Comparison of ENCODE assay signal across 2 cellular contexts in genomic region chr16:87575027-87575804, GRCh38.
TF ChIP-seq lines count a peak whose summit lies in the region.

No MANE protein-coding gene starts in this region.

TF ChIP-seq in K562, 482 proteins besides CTCF, POLR2A, EP300 and RAD21 (continues in another document):
- 0 out of 2 replicates have a peak, but pooled peaks have one; percentile 23 for TF ChIP-seq ZFX (CRISPR knock-in tag; IDR thresholded peaks at IDR 0.05)
- TF ChIP-seq, protein P1, sequence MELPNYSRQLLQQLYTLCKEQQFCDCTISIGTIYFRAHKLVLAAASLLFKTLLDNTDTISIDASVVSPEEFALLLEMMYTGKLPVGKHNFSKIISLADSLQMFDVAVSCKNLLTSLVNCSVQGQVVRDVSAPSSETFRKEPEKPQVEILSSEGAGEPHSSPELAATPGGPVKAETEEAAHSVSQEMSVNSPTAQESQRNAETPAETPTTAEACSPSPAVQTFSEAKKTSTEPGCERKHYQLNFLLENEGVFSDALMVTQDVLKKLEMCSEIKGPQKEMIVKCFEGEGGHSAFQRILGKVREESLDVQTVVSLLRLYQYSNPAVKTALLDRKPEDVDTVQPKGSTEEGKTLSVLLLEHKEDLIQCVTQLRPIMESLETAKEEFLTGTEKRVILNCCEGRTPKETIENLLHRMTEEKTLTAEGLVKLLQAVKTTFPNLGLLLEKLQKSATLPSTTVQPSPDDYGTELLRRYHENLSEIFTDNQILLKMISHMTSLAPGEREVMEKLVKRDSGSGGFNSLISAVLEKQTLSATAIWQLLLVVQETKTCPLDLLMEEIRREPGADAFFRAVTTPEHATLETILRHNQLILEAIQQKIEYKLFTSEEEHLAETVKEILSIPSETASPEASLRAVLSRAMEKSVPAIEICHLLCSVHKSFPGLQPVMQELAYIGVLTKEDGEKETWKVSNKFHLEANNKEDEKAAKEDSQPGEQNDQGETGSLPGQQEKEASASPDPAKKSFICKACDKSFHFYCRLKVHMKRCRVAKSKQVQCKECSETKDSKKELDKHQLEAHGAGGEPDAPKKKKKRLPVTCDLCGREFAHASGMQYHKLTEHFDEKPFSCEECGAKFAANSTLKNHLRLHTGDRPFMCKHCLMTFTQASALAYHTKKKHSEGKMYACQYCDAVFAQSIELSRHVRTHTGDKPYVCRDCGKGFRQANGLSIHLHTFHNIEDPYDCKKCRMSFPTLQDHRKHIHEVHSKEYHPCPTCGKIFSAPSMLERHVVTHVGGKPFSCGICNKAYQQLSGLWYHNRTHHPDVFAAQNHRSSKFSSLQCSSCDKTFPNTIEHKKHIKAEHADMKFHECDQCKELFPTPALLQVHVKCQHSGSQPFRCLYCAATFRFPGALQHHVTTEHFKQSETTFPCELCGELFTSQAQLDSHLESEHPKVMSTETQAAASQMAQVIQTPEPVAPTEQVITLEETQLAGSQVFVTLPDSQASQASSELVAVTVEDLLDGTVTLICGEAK (IDR thresholded peaks at IDR 0.05): peak; percentile 93
- TF ChIP-seq, protein P1 (CRISPR knock-in tag; IDR thresholded peaks at IDR 0.05): peak; percentile 91
- TF ChIP-seq MITF (IDR thresholded peaks at IDR 0.05): no peak
- TF ChIP-seq, protein P2, sequence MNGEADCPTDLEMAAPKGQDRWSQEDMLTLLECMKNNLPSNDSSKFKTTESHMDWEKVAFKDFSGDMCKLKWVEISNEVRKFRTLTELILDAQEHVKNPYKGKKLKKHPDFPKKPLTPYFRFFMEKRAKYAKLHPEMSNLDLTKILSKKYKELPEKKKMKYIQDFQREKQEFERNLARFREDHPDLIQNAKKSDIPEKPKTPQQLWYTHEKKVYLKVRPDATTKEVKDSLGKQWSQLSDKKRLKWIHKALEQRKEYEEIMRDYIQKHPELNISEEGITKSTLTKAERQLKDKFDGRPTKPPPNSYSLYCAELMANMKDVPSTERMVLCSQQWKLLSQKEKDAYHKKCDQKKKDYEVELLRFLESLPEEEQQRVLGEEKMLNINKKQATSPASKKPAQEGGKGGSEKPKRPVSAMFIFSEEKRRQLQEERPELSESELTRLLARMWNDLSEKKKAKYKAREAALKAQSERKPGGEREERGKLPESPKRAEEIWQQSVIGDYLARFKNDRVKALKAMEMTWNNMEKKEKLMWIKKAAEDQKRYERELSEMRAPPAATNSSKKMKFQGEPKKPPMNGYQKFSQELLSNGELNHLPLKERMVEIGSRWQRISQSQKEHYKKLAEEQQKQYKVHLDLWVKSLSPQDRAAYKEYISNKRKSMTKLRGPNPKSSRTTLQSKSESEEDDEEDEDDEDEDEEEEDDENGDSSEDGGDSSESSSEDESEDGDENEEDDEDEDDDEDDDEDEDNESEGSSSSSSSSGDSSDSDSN (IDR thresholded peaks at IDR 0.05; ENCODE audit: borderline replicate concordance in 1 of 2, low read depth in 2 of 2, low read length in 2 of 2): peak in 1 of 2 experiments; percentile 48; a peak in 1 of 4 replicates
- TF ChIP-seq, protein P3, sequence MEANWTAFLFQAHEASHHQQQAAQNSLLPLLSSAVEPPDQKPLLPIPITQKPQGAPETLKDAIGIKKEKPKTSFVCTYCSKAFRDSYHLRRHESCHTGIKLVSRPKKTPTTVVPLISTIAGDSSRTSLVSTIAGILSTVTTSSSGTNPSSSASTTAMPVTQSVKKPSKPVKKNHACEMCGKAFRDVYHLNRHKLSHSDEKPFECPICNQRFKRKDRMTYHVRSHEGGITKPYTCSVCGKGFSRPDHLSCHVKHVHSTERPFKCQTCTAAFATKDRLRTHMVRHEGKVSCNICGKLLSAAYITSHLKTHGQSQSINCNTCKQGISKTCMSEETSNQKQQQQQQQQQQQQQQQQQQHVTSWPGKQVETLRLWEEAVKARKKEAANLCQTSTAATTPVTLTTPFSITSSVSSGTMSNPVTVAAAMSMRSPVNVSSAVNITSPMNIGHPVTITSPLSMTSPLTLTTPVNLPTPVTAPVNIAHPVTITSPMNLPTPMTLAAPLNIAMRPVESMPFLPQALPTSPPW (CRISPR knock-in tag; IDR thresholded peaks at IDR 0.05): peak; percentile 30; the same call in 1 of the 2 replicates
- TF ChIP-seq TBP (optimal IDR thresholded peaks at IDR 0.05; ENCODE audit: low read depth, low read length): peak; percentile 8
- TF ChIP-seq ZNF263 (CRISPR knock-in tag; IDR thresholded peaks at IDR 0.05; ENCODE audit: borderline replicate concordance): peak; percentile 97

TF ChIP-seq in HepG2, 621 proteins besides CTCF, POLR2A, EP300 and RAD21 (continues in another document):
- TF ChIP-seq PATZ1 (CRISPR knock-in tag; IDR thresholded peaks at IDR 0.05) (peak; percentile 43), ZNF567 (CRISPR knock-in tag; IDR thresholded peaks at IDR 0.05; ENCODE audit: borderline replicate concordance) (no peak), NPAS2 (CRISPR knock-in tag; IDR thresholded peaks at IDR 0.05; ENCODE audit: borderline replicate concordance) (no peak), ZNF275 (CRISPR knock-in tag; IDR thresholded peaks at IDR 0.05; ENCODE audit: borderline replicate concordance) (no peak), PAXIP1 (CRISPR knock-in tag; conservative IDR thresholded peaks at IDR 0.05) (no peak), TOPORS (CRISPR knock-in tag; IDR thresholded peaks at IDR 0.05) (no peak), MTA1 (CRISPR knock-in tag; IDR thresholded peaks at IDR 0.05; ENCODE audit: borderline replicate concordance) (no peak), ZNF3 (CRISPR knock-in tag; IDR thresholded peaks at IDR 0.05) (no peak), NRL (CRISPR knock-in tag; IDR thresholded peaks at IDR 0.05; ENCODE audit: borderline replicate concordance) (0 out of 2 replicates have a peak, but pooled peaks have one; percentile 12), TBX2 (CRISPR knock-in tag; IDR thresholded peaks at IDR 0.05; ENCODE audit: borderline replicate concordance) (no peak), ZNF251 (CRISPR knock-in tag; IDR thresholded peaks at IDR 0.05) (no peak), KLF6 (CRISPR knock-in tag; IDR thresholded peaks at IDR 0.05) (no peak), CHCHD3 (CRISPR knock-in tag; IDR thresholded peaks at IDR 0.05) (no peak), IRF2 (CRISPR knock-in tag; IDR thresholded peaks at IDR 0.05) (no peak), THAP7 (CRISPR knock-in tag; IDR thresholded peaks at IDR 0.05) (0 out of 2 replicates have a peak, but pooled peaks have one; percentile 48), ZNF468 (CRISPR knock-in tag; IDR thresholded peaks at IDR 0.05) (no peak), XRCC5 (optimal IDR thresholded peaks at IDR 0.05; ENCODE audit: low read length) (peak; percentile 26), NBN (conservative IDR thresholded peaks at IDR 0.05) (no peak), ZNF768 (CRISPR knock-in tag; IDR thresholded peaks at IDR 0.05) (peak; percentile 44; the same call in 1 of the 2 replicates), ZZZ3 (CRISPR knock-in tag; IDR thresholded peaks at IDR 0.05; ENCODE audit: borderline replicate concordance) (no peak), GABPB1 (CRISPR knock-in tag; IDR thresholded peaks at IDR 0.05) (no peak)
- TF ChIP-seq, protein P4, sequence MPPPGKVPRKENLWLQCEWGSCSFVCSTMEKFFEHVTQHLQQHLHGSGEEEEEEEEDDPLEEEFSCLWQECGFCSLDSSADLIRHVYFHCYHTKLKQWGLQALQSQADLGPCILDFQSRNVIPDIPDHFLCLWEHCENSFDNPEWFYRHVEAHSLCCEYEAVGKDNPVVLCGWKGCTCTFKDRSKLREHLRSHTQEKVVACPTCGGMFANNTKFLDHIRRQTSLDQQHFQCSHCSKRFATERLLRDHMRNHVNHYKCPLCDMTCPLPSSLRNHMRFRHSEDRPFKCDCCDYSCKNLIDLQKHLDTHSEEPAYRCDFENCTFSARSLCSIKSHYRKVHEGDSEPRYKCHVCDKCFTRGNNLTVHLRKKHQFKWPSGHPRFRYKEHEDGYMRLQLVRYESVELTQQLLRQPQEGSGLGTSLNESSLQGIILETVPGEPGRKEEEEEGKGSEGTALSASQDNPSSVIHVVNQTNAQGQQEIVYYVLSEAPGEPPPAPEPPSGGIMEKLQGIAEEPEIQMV (CRISPR knock-in tag; IDR thresholded peaks at IDR 0.05; ENCODE audit: low read depth): no peak
- TF ChIP-seq, protein P5, sequence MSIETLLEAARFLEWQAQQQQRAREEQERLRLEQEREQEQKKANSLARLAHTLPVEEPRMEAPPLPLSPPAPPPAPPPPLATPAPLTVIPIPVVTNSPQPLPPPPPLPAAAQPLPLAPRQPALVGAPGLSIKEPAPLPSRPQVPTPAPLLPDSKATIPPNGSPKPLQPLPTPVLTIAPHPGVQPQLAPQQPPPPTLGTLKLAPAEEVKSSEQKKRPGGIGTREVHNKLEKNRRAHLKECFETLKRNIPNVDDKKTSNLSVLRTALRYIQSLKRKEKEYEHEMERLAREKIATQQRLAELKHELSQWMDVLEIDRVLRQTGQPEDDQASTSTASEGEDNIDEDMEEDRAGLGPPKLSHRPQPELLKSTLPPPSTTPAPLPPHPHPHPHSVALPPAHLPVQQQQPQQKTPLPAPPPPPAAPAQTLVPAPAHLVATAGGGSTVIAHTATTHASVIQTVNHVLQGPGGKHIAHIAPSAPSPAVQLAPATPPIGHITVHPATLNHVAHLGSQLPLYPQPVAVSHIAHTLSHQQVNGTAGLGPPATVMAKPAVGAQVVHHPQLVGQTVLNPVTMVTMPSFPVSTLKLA (IDR thresholded peaks at IDR 0.05): no peak
